14 cellular contexts compared by ENCODE assay signal in genomic region chr11:126347751-126348628, GRCh38. TPM values are rescaled to one million over a fixed set of nuclear protein-coding genes. Genes with fewer than 3 reads are reported as not detected.
DNase-seq lines count a peak whose midpoint lies in the region; ATAC-seq, FAIRE-seq and TF ChIP-seq lines count a peak whose summit lies in the region.
"Had no signal": no experiment of that assay in that cellular context is flagged by ENCODE, and none has a peak within 500 bp of the region (broad histone marks: within the 10 kb centered on the region; RNA-seq: fewer than 3 reads in every experiment).

No MANE protein-coding gene starts in this region.

- POLR2A ChIA-PET in endothelial cell of umbilical vein (lab: Charles Lee), result interaction anchor here (1.3 kb wide), 1 partner anchor 8 kb away, joined by 4 read pairs; no protein-coding TSS in a partner anchor

- peaks cover 16% of the 10 kb centered on the region for H3K36me3 Mint-ChIP-seq in activated naive CD4-positive, alpha-beta T cell treated with anti-CD3 and anti-CD28 coated beads for 36 hours (ENCODE audit: low read depth)
- peaks cover 25% of the 10 kb centered on the region for H3K36me3 Mint-ChIP-seq in T-helper 2 cell treated with Interferon-gamma antibody and Interleukin-4, amounts not matched to agents 5 μg/mL and 100 μg/mL, for 36 hours (ENCODE audit: low read depth)

- peak overlapping the region; percentile 11 for H3K9ac ChIP-seq in endothelial cell of umbilical vein (replicated peaks; ENCODE audit: extremely low read depth, insufficient read depth, low read length)

- H3K36me3 ChIP-seq in endothelial cell of umbilical vein (ENCODE audit: control insufficient read depth in 2 of 2, extremely low read depth in 1 of 2, insufficient read depth in 2 of 2, low read length in 2 of 2) (peaks cover 0 to 2% of the 10 kb centered on the region in 2 experiments), muscle layer of duodenum (ENCODE audit: control insufficient read depth in 1 of 2, insufficient read depth in 2 of 2, low read length in 2 of 2) (peaks cover 12 to 22% of the 10 kb centered on the region in 2 donors), upper lobe of right lung (peaks cover 7% of the 10 kb centered on the region)

- peak overlapping the region; percentile 82 for H3K27ac ChIP-seq in endothelial cell of umbilical vein (ENCODE audit: insufficient read depth, low read depth, low read length)
- H3K27ac ChIP-seq in muscle layer of duodenum (ENCODE audit: low read length), result peak overlapping the region; percentile 35
- peak overlapping the region; percentile 36 for H3K27ac ChIP-seq in upper lobe of right lung

- no peak overlapping the region for H2AFZ ChIP-seq in endothelial cell of umbilical vein (ENCODE audit: low read depth, low read length)

- no peaks in the 10 kb centered on the region for H4K20me1 ChIP-seq in endothelial cell of umbilical vein (replicated peaks; ENCODE audit: control insufficient read depth, extremely low read depth, insufficient read depth, low read length)

- peak overlapping the region; percentile 31 for H3K4me2 ChIP-seq in endothelial cell of umbilical vein (ENCODE audit: insufficient read depth, low read length)

- no peaks in the 10 kb centered on the region for H3K9me3 Mint-ChIP-seq in activated naive CD4-positive, alpha-beta T cell treated with anti-CD3 and anti-CD28 coated beads for 36 hours
- no peaks in the 10 kb centered on the region for H3K9me3 Mint-ChIP-seq in T-helper 2 cell treated with Interferon-gamma antibody and Interleukin-4, amounts not matched to agents 5 μg/mL and 100 μg/mL, for 36 hours
- H3K9me3 Mint-ChIP-seq: activated naive CD8-positive, alpha-beta T cell treated with anti-CD3 and anti-CD28 coated beads, Interleukin-2, amount 10 ng/mL, durations not matched to agents 7 days and 5 days; stimulated activated memory B cell treated with anti-CD40 and anti-IgM and Interleukin-4, amounts not matched to agents 10 μg/mL and 1 μg/mL and 100 μg/mL, for 72 hours had no signal

- DNase-seq in activated naive CD4-positive, alpha-beta T cell treated with anti-CD3 and anti-CD28 coated beads for 36 hours, result no peak
- no peak for DNase-seq in activated naive CD4-positive, alpha-beta T cell (lab: John Stamatoyannopoulos, UW)
- no peak for DNase-seq in endothelial cell of umbilical vein (ENCODE audit: low read depth, low spot score)
- DNase-seq in upper lobe of right lung, result no peak
- no peak for DNase-seq in T-helper 2 cell treated with Interferon-gamma antibody and Interleukin-4, amounts not matched to agents 5 μg/mL and 100 μg/mL, for 36 hours (ENCODE audit: low spot score)
- DNase-seq in hippocampal formation (lab: John Stamatoyannopoulos, UW), result no peak
- DNase-seq: activated naive CD8-positive, alpha-beta T cell treated with anti-CD3 and anti-CD28 coated beads, Interleukin-2, amount 10 ng/mL, durations not matched to agents 7 days and 5 days; DND-41; NCI-H510A had no signal

- H3K27me3 Mint-ChIP-seq in activated naive CD4-positive, alpha-beta T cell treated with anti-CD3 and anti-CD28 coated beads for 36 hours (ENCODE audit: low read depth), result no peaks in the 10 kb centered on the region
- no peaks in the 10 kb centered on the region for H3K27me3 Mint-ChIP-seq in T-helper 2 cell treated with Interferon-gamma antibody and Interleukin-4, amounts not matched to agents 5 μg/mL and 100 μg/mL, for 36 hours (ENCODE audit: low read depth)
- H3K27me3 Mint-ChIP-seq: activated naive CD8-positive, alpha-beta T cell treated with anti-CD3 and anti-CD28 coated beads, Interleukin-2, amount 10 ng/mL, durations not matched to agents 7 days and 5 days; stimulated activated memory B cell treated with anti-CD40 and anti-IgM and Interleukin-4, amounts not matched to agents 10 μg/mL and 1 μg/mL and 100 μg/mL, for 72 hours had no signal

- no peak for FAIRE-seq in endothelial cell of umbilical vein (lab: Jason Lieb, UNC)
- FAIRE-seq: GM12892 had no signal

- H3K27ac Mint-ChIP-seq in activated naive CD4-positive, alpha-beta T cell treated with anti-CD3 and anti-CD28 coated beads for 36 hours, result peak overlapping the region; percentile 57
- H3K27ac Mint-ChIP-seq in T-helper 2 cell treated with Interferon-gamma antibody and Interleukin-4, amounts not matched to agents 5 μg/mL and 100 μg/mL, for 36 hours, result no peak overlapping the region
- H3K27ac Mint-ChIP-seq: activated naive CD8-positive, alpha-beta T cell treated with anti-CD3 and anti-CD28 coated beads, Interleukin-2, amount 10 ng/mL, durations not matched to agents 7 days and 5 days; stimulated activated memory B cell treated with anti-CD40 and anti-IgM and Interleukin-4, amounts not matched to agents 10 μg/mL and 1 μg/mL and 100 μg/mL, for 72 hours had no signal

- no TSS peak for BruUV-seq in endothelial cell of umbilical vein (replicated peaks; lab: Mats Ljungman, UMichigan)

- H3K4me3 ChIP-seq in endothelial cell of umbilical vein (replicated peaks in 1 of 3; ENCODE audit: insufficient read depth in 1 of 3, low read depth in 1 of 3, low read length in 3 of 3), result no peak overlapping the region
- no peak overlapping the region for H3K4me3 ChIP-seq in muscle layer of duodenum (ENCODE audit: low read depth in 1 of 2, low read length in 2 of 2)
- no peak overlapping the region for H3K4me3 ChIP-seq in upper lobe of right lung

- CTCF ChIA-PET in activated naive CD4-positive, alpha-beta T cell treated with anti-CD3 and anti-CD28 coated beads for 36 hours (lab: Charles Lee), result interaction anchor here (0.6 to 1.1 kb wide), 2 partner anchors 11 to 133 kb away, joined by 3 to 4 read pairs; no protein-coding TSS in a partner anchor
- CTCF ChIA-PET in endothelial cell of umbilical vein (lab: Charles Lee), result interaction anchor here (1.0 to 1.8 kb wide), 2 partner anchors 16 to 133 kb away, joined by 4 to 9 read pairs; no protein-coding TSS in a partner anchor

- no peak for TF ChIP-seq CTCF in endothelial cell of umbilical vein (IDR thresholded peaks at IDR 0.05; ENCODE audit: extremely low read depth in 1 of 2, insufficient read depth in 1 of 2, low read depth in 1 of 2, low read length in 2 of 2)
- TF ChIP-seq CTCF in upper lobe of right lung (IDR thresholded peaks at IDR 0.05), result no peak

- dilution Hi-C loops in endothelial cell of umbilical vein (cut with MboI; ENCODE audit: extremely low pct_ligation_motif_present, low sequenced_read_pairs), result no loop called here

- H3K9me3 ChIP-seq in endothelial cell of umbilical vein (replicated peaks; ENCODE audit: control insufficient read depth, insufficient read depth, low read length) (no peaks in the 10 kb centered on the region), muscle layer of duodenum (ENCODE audit: control insufficient read depth in 1 of 2, low read length in 2 of 2) (no peaks in the 10 kb centered on the region), upper lobe of right lung (no peaks in the 10 kb centered on the region)

- TF ChIP-seq POLR2A in endothelial cell of umbilical vein (IDR thresholded peaks at IDR 0.05; ENCODE audit: low read depth, low read length), result no peak

- peaks cover 33% of the 10 kb centered on the region for H3K79me2 ChIP-seq in endothelial cell of umbilical vein (ENCODE audit: control insufficient read depth, insufficient read depth, low read length)

- H3K4me1 Mint-ChIP-seq in activated naive CD4-positive, alpha-beta T cell treated with anti-CD3 and anti-CD28 coated beads for 36 hours (ENCODE audit: low read depth), result peaks cover 27% of the 10 kb centered on the region
- peaks cover 40% of the 10 kb centered on the region for H3K4me1 Mint-ChIP-seq in T-helper 2 cell treated with Interferon-gamma antibody and Interleukin-4, amounts not matched to agents 5 μg/mL and 100 μg/mL, for 36 hours (ENCODE audit: low read depth)

- H3K4me1 ChIP-seq in endothelial cell of umbilical vein (ENCODE audit: control insufficient read depth, extremely low read depth, insufficient read depth, low read length), result peaks cover 35% of the 10 kb centered on the region
- peaks cover 0 to 24% of the 10 kb centered on the region in 2 donors for H3K4me1 ChIP-seq in muscle layer of duodenum (ENCODE audit: control insufficient read depth in 1 of 2, insufficient read depth in 2 of 2, low read length in 2 of 2)
- H3K4me1 ChIP-seq in upper lobe of right lung, result peaks cover 48% of the 10 kb centered on the region

- no peak overlapping the region for H3K4me3 Mint-ChIP-seq in activated naive CD4-positive, alpha-beta T cell treated with anti-CD3 and anti-CD28 coated beads for 36 hours
- no peak overlapping the region for H3K4me3 Mint-ChIP-seq in T-helper 2 cell treated with Interferon-gamma antibody and Interleukin-4, amounts not matched to agents 5 μg/mL and 100 μg/mL, for 36 hours
- H3K4me3 Mint-ChIP-seq: activated naive CD8-positive, alpha-beta T cell treated with anti-CD3 and anti-CD28 coated beads, Interleukin-2, amount 10 ng/mL, durations not matched to agents 7 days and 5 days; stimulated activated memory B cell treated with anti-CD40 and anti-IgM and Interleukin-4, amounts not matched to agents 10 μg/mL and 1 μg/mL and 100 μg/mL, for 72 hours had no signal

- H3K27me3 ChIP-seq in endothelial cell of umbilical vein (ENCODE audit: control insufficient read depth in 2 of 2, insufficient read depth in 2 of 2, low read length in 2 of 2) (no peaks in the 10 kb centered on the region), muscle layer of duodenum (ENCODE audit: low read depth, low read length) (no peaks in the 10 kb centered on the region), upper lobe of right lung (no peaks in the 10 kb centered on the region)

- no peak for ATAC-seq in upper lobe of right lung
- ATAC-seq in GM18867 (IDR thresholded peaks at IDR 0.05; ENCODE audit: unreplicated experiment), result no peak
- ATAC-seq: activated CD4-positive, CD25-positive, alpha-beta regulatory T cell treated with anti-CD3 and anti-CD28 coated beads, Interleukin-2, amount 50 U/mL, for 24 hours; stimulated activated memory B cell treated with anti-CD40 and anti-IgM and Interleukin-4, amounts not matched to agents 10 μg/mL and 1 μg/mL and 100 μg/mL, for 72 hours had no signal

- intact Hi-C loops in activated naive CD4-positive, alpha-beta T cell treated with anti-CD3 and anti-CD28 coated beads for 36 hours (cut with micrococcal nuclease), result no loop called here
- intact Hi-C loops in endothelial cell of umbilical vein (cut with micrococcal nuclease) (loop anchor here (5.0 kb wide), 2 partner anchors 69 to 136 kb away; partner anchors contain the start of genes FAM118B and RPUSD4), upper lobe of right lung (cut with DNase I) (no loop called here)

- H3K9me1 ChIP-seq in endothelial cell of umbilical vein (replicated peaks; ENCODE audit: control insufficient read depth, extremely low read depth, insufficient read depth, low read length), result no peaks in the 10 kb centered on the region

RNA-seq across cellular contexts. Expression of gene ST3GAL4, which starts 7.5 kb away (rescaled TPM):
- total RNA-seq in activated naive CD4-positive, alpha-beta T cell treated with anti-CD3 and anti-CD28 coated beads for 36 hours, result 1 to 10 TPM; 7.6 to 8.0 TPM
- total RNA-seq in endothelial cell of umbilical vein (17.7 and 21.1 TPM in 2 replicates), upper lobe of right lung (39.2 TPM)
- 19.4 and 20.8 TPM in 2 replicates for polyA plus RNA-seq in endothelial cell of umbilical vein
- polyA plus RNA-seq in endothelial cell of umbilical vein (2011; cell fraction: cytosol; rRNA removed), result 22.6 and 25.1 TPM in 2 replicates
- 18.4 and 19.5 TPM in 2 replicates for polyA plus RNA-seq in endothelial cell of umbilical vein (2011; cell fraction: nucleus; rRNA removed)
- polyA plus RNA-seq in endothelial cell of umbilical vein (2012), result 14.4 and 15.3 TPM in 2 replicates
- 15.2 and 21.4 TPM in 2 replicates for polyA minus RNA-seq in endothelial cell of umbilical vein
- polyA minus RNA-seq in endothelial cell of umbilical vein (2011; cell fraction: cytosol; rRNA and poly(A)+ RNA removed), result 28.7 TPM
- polyA minus RNA-seq in endothelial cell of umbilical vein (2011; cell fraction: nucleus; rRNA and poly(A)+ RNA removed), result 8.4 and 8.9 TPM in 2 replicates

RNA-seq across cellular contexts. Expression of gene DCPS, which starts 44.1 kb away (rescaled TPM):
- 10 to 100 TPM; 34.9 to 39.5 TPM for total RNA-seq in activated naive CD4-positive, alpha-beta T cell treated with anti-CD3 and anti-CD28 coated beads for 36 hours
- total RNA-seq in endothelial cell of umbilical vein, result 19.6 and 21.8 TPM in 2 replicates
- polyA plus RNA-seq in endothelial cell of umbilical vein, result 34.2 and 36.0 TPM in 2 replicates
- 30.7 and 37.0 TPM in 2 replicates for polyA plus RNA-seq in endothelial cell of umbilical vein (2011; cell fraction: cytosol; rRNA removed)
- polyA plus RNA-seq in endothelial cell of umbilical vein (2011; cell fraction: nucleus; rRNA removed), result 13.5 and 15.9 TPM in 2 replicates
- polyA plus RNA-seq in endothelial cell of umbilical vein (2012), result 20.9 and 24.0 TPM in 2 replicates
- polyA minus RNA-seq in endothelial cell of umbilical vein, result 14.7 and 15.8 TPM in 2 replicates
- 28.3 TPM for polyA minus RNA-seq in endothelial cell of umbilical vein (2011; cell fraction: cytosol; rRNA and poly(A)+ RNA removed)
- polyA minus RNA-seq in endothelial cell of umbilical vein (2011; cell fraction: nucleus; rRNA and poly(A)+ RNA removed), result 4.0 and 4.2 TPM in 2 replicates
- total RNA-seq in upper lobe of right lung, result 15.5 TPM
